In genomic region chr18:55997156-55997561, GRCh38 we compare ENCODE assay signal across 8 cellular contexts.
A peak's percentile ranks its signal among the peaks of the same experiment; 100 is the strongest.
DNase-seq lines count a peak whose midpoint lies in the region; ATAC-seq and TF ChIP-seq lines count a peak whose summit lies in the region.

No MANE protein-coding gene starts in this region.

- peak; percentile 37 for TF ChIP-seq CTCF in chondrocyte (IDR thresholded peaks at IDR 0.05)

- H3K4me3 Mint-ChIP-seq in chondrocyte (ENCODE audit: unreplicated experiment), result peak overlapping the region; percentile 15

- H3K36me3 Mint-ChIP-seq in chondrocyte (ENCODE audit: low read depth), result no peaks in the 10 kb centered on the region

- H3K27me3 Mint-ChIP-seq in chondrocyte (ENCODE audit: low read depth), result no peaks in the 10 kb centered on the region

- peak; percentile 58 for DNase-seq in Daoy (ENCODE audit: low read depth)
- no peak for DNase-seq in chondrocyte (ENCODE audit: low spot score)
- peak; percentile 39 for DNase-seq in midbrain (lab: John Stamatoyannopoulos, UW)
- no peak for DNase-seq in NCI-H748 treated with DMSO at 0.1 percent for 48 hours (lab: John Stamatoyannopoulos, UW)
- DNase-seq in mucosa of gallbladder (ENCODE audit: low spot score), result no peak
- no peak for DNase-seq in NCI-H446 (lab: John Stamatoyannopoulos, UW)
- no peak for DNase-seq in NCI-H2171 treated with DMSO at 0.1 percent for 48 hours (lab: John Stamatoyannopoulos, UW)

- H3K9me3 Mint-ChIP-seq in chondrocyte (ENCODE audit: low read depth), result no peaks in the 10 kb centered on the region

- peak; percentile 44 for ATAC-seq in HG03565 (IDR thresholded peaks at IDR 0.05; ENCODE audit: unreplicated experiment)

- no peak overlapping the region for H3K27ac Mint-ChIP-seq in chondrocyte (ENCODE audit: unreplicated experiment)

- H3K4me1 Mint-ChIP-seq in chondrocyte (ENCODE audit: low read depth), result peaks cover 38% of the 10 kb centered on the region

Comparison
In these comparisons a context has a peak if more than half of its experiments do, and no peak if none do; other contexts are left out.
1. DNase-seq: peak in Daoy (single experiment) and midbrain (single experiment); none in chondrocyte (single experiment), NCI-H748 treated with DMSO at 0.1 percent for 48 hours (single experiment), mucosa of gallbladder (single experiment), NCI-H446 (0 of 2) and NCI-H2171 treated with DMSO at 0.1 percent for 48 hours (single experiment).